In the genomic region with DNA sequence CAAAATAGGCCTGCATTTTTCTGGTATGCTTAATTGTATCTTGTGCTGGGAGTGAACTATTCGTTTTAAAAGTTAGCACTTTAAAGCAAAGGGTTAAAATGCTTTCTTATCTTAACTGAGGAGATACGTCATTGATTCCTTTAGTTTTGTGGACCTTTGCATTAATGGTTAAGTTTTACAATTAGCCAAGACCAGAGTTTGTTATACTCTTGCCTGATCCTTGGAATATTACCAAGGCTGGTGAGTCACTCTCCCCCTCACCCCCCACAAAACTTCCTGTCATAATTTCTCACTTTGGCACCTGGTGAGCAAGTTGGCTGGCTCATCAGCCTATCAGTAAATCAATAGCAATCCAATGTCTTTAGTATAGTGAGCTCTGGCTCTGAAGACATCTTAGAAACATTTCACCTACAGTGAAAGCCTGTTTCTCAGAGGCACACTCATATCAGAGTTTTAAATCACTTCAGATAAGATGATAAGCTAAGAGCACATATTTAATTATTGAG, we compare ENCODE assay signal across 11 cellular contexts. TPM values are rescaled to one million over a fixed set of nuclear protein-coding genes. Genes with fewer than 3 reads are reported as not detected.
DNase-seq lines count a peak whose midpoint lies in the region; ATAC-seq and TF ChIP-seq lines count a peak whose summit lies in the region.
"Had no signal": no experiment of that assay in that cellular context is flagged by ENCODE, and none has a peak within 500 bp of the region (broad histone marks: within the 10 kb centered on the region; RNA-seq: fewer than 3 reads in every experiment).

No MANE protein-coding gene starts in this region.

- H3K4me1 ChIP-seq in colonic mucosa: peaks cover 5% of the 10 kb centered on the region
- peaks cover 2% of the 10 kb centered on the region for H3K4me1 ChIP-seq in mesendoderm (ENCODE audit: control insufficient read depth, low read depth, low read length)
- no peaks in the 10 kb centered on the region for H3K4me1 ChIP-seq in psoas muscle

- H3K18ac ChIP-seq in mesendoderm (ENCODE audit: low read length): no peak overlapping the region

- ATAC-seq in GM21825 (IDR thresholded peaks at IDR 0.05; ENCODE audit: unreplicated experiment) (no peak), GM21515 (IDR thresholded peaks at IDR 0.05; ENCODE audit: unreplicated experiment) (no peak), psoas muscle (no peak)

- H3K56ac ChIP-seq in mesendoderm (ENCODE audit: low read length): no peak overlapping the region

- intact Hi-C loops in colonic mucosa (cut with DNase I) (no loop called here), psoas muscle (cut with DNase I) (no loop called here)

- no peak overlapping the region for H3K23ac ChIP-seq in mesendoderm (ENCODE audit: low read length)

- DNase-seq in BJ (ENCODE audit: low read depth): peak; percentile 51
- DNase-seq in NB4 (ENCODE audit: low read depth): peak; percentile 12
- peak; percentile 60 for DNase-seq in colonic mucosa
- DNase-seq in mesendoderm: peak; percentile 27
- DNase-seq in Kasumi-1 (lab: John Stamatoyannopoulos, UW): no peak
- DNase-seq in psoas muscle: no peak
- DNase-seq: activated CD4-positive, alpha-beta T cell treated with anti-CD3 and anti-CD28 coated beads for 4 hours had no signal

- no peak overlapping the region for H3K4me2 ChIP-seq in mesendoderm (ENCODE audit: low read length)

- no peaks in the 10 kb centered on the region for H3K9me3 ChIP-seq in colonic mucosa
- H3K9me3 ChIP-seq in psoas muscle: no peaks in the 10 kb centered on the region
- H3K9me3 ChIP-seq: esophagus muscularis mucosa had no signal

- no peaks in the 10 kb centered on the region for H3K36me3 ChIP-seq in BJ (ENCODE audit: control insufficient read depth, insufficient read depth, low read length)
- no peaks in the 10 kb centered on the region for H3K36me3 ChIP-seq in colonic mucosa
- H3K36me3 ChIP-seq in mesendoderm (ENCODE audit: control insufficient read depth, insufficient read depth, low read length): no peaks in the 10 kb centered on the region
- H3K36me3 ChIP-seq in psoas muscle (ENCODE audit: insufficient read depth in 1 of 2, low read depth in 1 of 2): no peaks in the 10 kb centered on the region
- H3K36me3 ChIP-seq: esophagus muscularis mucosa had no signal

- no peak overlapping the region for H3K4ac ChIP-seq in mesendoderm (ENCODE audit: low read depth, low read length)

- no CpG with 5 or more reads among the region's 2 CpGs for WGBS in mesendoderm (ENCODE audit: extremely low coverage, insufficient coverage, low lambda C conversion rate)
- WGBS in psoas muscle, 3 donors: 58 to 72% (median 72%) methylated on average over 2 of the region's 2 CpGs

- no peak overlapping the region for H2BK5ac ChIP-seq in mesendoderm (ENCODE audit: low read length)

- H3K9ac ChIP-seq in colonic mucosa (ENCODE audit: low read depth in 2 of 2, low read length in 2 of 2) (no peak overlapping the region), mesendoderm (ENCODE audit: low read length) (no peak overlapping the region)

- H3K27me3 ChIP-seq in BJ (ENCODE audit: control insufficient read depth, insufficient read depth, low read length): no peaks in the 10 kb centered on the region
- no peaks in the 10 kb centered on the region for H3K27me3 ChIP-seq in colonic mucosa
- H3K27me3 ChIP-seq in mesendoderm (ENCODE audit: insufficient read depth, low read length, poor library complexity): no peaks in the 10 kb centered on the region
- H3K27me3 ChIP-seq in psoas muscle (ENCODE audit: insufficient read depth in 3 of 3, low read length in 2 of 3): no peaks in the 10 kb centered on the region
- H3K27me3 ChIP-seq: esophagus muscularis mucosa had no signal

- H3K27ac ChIP-seq in colonic mucosa: peak overlapping the region; percentile 51
- no peak overlapping the region for H3K27ac ChIP-seq in mesendoderm (ENCODE audit: low read depth, low read length)
- H3K27ac ChIP-seq in psoas muscle: no peak overlapping the region
- H3K27ac ChIP-seq: esophagus muscularis mucosa had no signal

- POLR2A ChIA-PET in BJ (lab: Charles Lee): no interaction called here

- no peak overlapping the region for H2BK120ac ChIP-seq in mesendoderm (ENCODE audit: low read depth, low read length)

- no peaks in the 10 kb centered on the region for H3K79me1 ChIP-seq in mesendoderm (ENCODE audit: low read length)

- CTCF ChIA-PET in BJ (lab: Yijun Ruan, JAX): interaction anchor here (1.0 kb wide), 1 partner anchor 567 kb away, joined by 3 read pairs; no protein-coding TSS in a partner anchor

- no peak for TF ChIP-seq POLR2A in NB4 (IDR thresholded peaks at IDR 0.05; ENCODE audit: extremely low read depth, insufficient read length)

- no peak overlapping the region for H2BK15ac ChIP-seq in mesendoderm (replicated peaks; ENCODE audit: low read depth)

- no peak overlapping the region for H2AK5ac ChIP-seq in mesendoderm (ENCODE audit: low read length)

- no peaks in the 10 kb centered on the region for H3K79me2 ChIP-seq in mesendoderm (ENCODE audit: control insufficient read depth, insufficient read depth, low read length)

- H3K4me3 ChIP-seq in BJ (ENCODE audit: low read depth, low read length): no peak overlapping the region
- H3K4me3 ChIP-seq in NB4 (ENCODE audit: low read depth, low read length): no peak overlapping the region
- H3K4me3 ChIP-seq in colonic mucosa: no peak overlapping the region
- no peak overlapping the region for H3K4me3 ChIP-seq in mesendoderm (ENCODE audit: low read length)
- H3K4me3 ChIP-seq in psoas muscle: no peak overlapping the region
- H3K4me3 ChIP-seq: esophagus muscularis mucosa had no signal

- H4K5ac ChIP-seq in mesendoderm (ENCODE audit: low read length): no peak overlapping the region

- no peak overlapping the region for H4K8ac ChIP-seq in mesendoderm (ENCODE audit: low read depth, low read length)

- no peak for TF ChIP-seq CTCF in BJ (IDR thresholded peaks at IDR 0.05; ENCODE audit: insufficient read depth, low read depth, low read length)
- TF ChIP-seq CTCF in NB4 (IDR thresholded peaks at IDR 0.05; ENCODE audit: low read depth, low read length): no peak
- no peak for TF ChIP-seq CTCF in colonic mucosa (IDR thresholded peaks at IDR 0.05)
- TF ChIP-seq CTCF in psoas muscle (IDR thresholded peaks at IDR 0.05): no peak

RNA-seq across cellular contexts. Expression of gene SLC2A2, which starts 26.7 kb away (rescaled TPM):
- not detected in 2 replicates for polyA plus RNA-seq in BJ (2011; rRNA removed)
- not detected in 2 replicates for polyA minus RNA-seq in BJ (2011; rRNA and poly(A)+ RNA removed)
- under 1 TPM; 0.08 to 0.27 TPM for total RNA-seq in colonic mucosa
- not detected for polyA plus RNA-seq in mesendoderm (2013, experiment 1 of 2)
- polyA plus RNA-seq in mesendoderm (2013, experiment 2 of 2): not detected
- not detected for total RNA-seq in psoas muscle
- under 1 TPM in 1 of 3 donors, not detected in 2; 0.05 TPM for polyA plus RNA-seq in psoas muscle
- total RNA-seq: esophagus muscularis mucosa, mononuclear cell had no signal

Comparison
In these comparisons a context has a peak if more than half of its experiments do, and no peak if none do; other contexts are left out.
1. DNase-seq: peak in BJ (single experiment), NB4 (single experiment), colonic mucosa (single experiment) and mesendoderm (single experiment); none in Kasumi-1 (0 of 2) and psoas muscle (0 of 2).